In genomic region chr10:108082596-108082995, GRCh38 we compare ENCODE assay signal across 27 cellular contexts.
"Had no signal": no experiment of that assay in that cellular context is flagged by ENCODE, and none has a peak within 500 bp of the region (broad histone marks: within the 10 kb centered on the region; RNA-seq: fewer than 3 reads in every experiment).

No MANE protein-coding gene starts in this region.

- H3K36me3 Mint-ChIP-seq: naive thymus-derived CD4-positive, alpha-beta T cell had no signal

- DNase-seq: colonic mucosa; cortex of kidney; effector CD8-positive, alpha-beta T cell; effector memory CD8-positive, alpha-beta T cell; endodermal cell; erythroblast; esophagus squamous epithelium; foreskin fibroblast; foreskin melanocyte; gastrocnemius medialis; glutamatergic neuron; head of caudate nucleus; heart right ventricle; hippocampal formation; left cardiac atrium; left lung; left ventricle myocardium superior; lower lobe of right lung; mesenchymal stem cell; midbrain; naive thymus-derived CD4-positive, alpha-beta T cell had no signal

- H3K4me1 Mint-ChIP-seq: naive thymus-derived CD4-positive, alpha-beta T cell had no signal

- H3K27ac ChIP-seq: colonic mucosa, epithelial cell of prostate, esophagus squamous epithelium, gastrocnemius medialis, heart right ventricle, left lung, lower lobe of right lung had no signal

- H3K36me3 ChIP-seq: colonic mucosa, esophagus squamous epithelium, gastrocnemius medialis, heart right ventricle, left lung, lower lobe of right lung had no signal

- H3K9me3 Mint-ChIP-seq: dendritic cell treated with granulocyte-macrophage colony-stimulating factor and Interleukin-4, amounts not matched to agents 40 ng/mL and 50 ng/mL, for 4 days; endodermal cell had no signal

- H3K9me3 ChIP-seq: colonic mucosa, esophagus squamous epithelium, gastrocnemius medialis, left lung, lower lobe of right lung had no signal

- ATAC-seq: effector memory CD8-positive, alpha-beta T cell; esophagus mucosa; gastrocnemius medialis; heart right ventricle; left cardiac atrium; left lung; left ventricle myocardium superior; lower lobe of right lung; naive thymus-derived CD4-positive, alpha-beta T cell had no signal

- H3K4me3 ChIP-seq: colonic mucosa, esophagus squamous epithelium, gastrocnemius medialis, heart right ventricle, left lung, lower lobe of right lung had no signal

- H3K4me3 Mint-ChIP-seq: dendritic cell treated with granulocyte-macrophage colony-stimulating factor and Interleukin-4, amounts not matched to agents 40 ng/mL and 50 ng/mL, for 4 days; effector memory CD8-positive, alpha-beta T cell; endodermal cell; naive thymus-derived CD4-positive, alpha-beta T cell had no signal

- H3K27me3 Mint-ChIP-seq: dendritic cell treated with granulocyte-macrophage colony-stimulating factor and Interleukin-4, amounts not matched to agents 40 ng/mL and 50 ng/mL, for 4 days; effector memory CD8-positive, alpha-beta T cell; naive thymus-derived CD4-positive, alpha-beta T cell had no signal

- H3K27me3 ChIP-seq: colonic mucosa, esophagus squamous epithelium, gastrocnemius medialis, heart right ventricle, left lung had no signal

- H3K4me1 ChIP-seq: colonic mucosa, esophagus squamous epithelium, gastrocnemius medialis, heart right ventricle, left lung, lower lobe of right lung had no signal

- H3K27ac Mint-ChIP-seq: dendritic cell treated with granulocyte-macrophage colony-stimulating factor and Interleukin-4, amounts not matched to agents 40 ng/mL and 50 ng/mL, for 4 days; effector memory CD8-positive, alpha-beta T cell; endodermal cell; naive thymus-derived CD4-positive, alpha-beta T cell had no signal

- FAIRE-seq: endometrium, islet of Langerhans, keratinocyte had no signal
